Comparison of ENCODE assay signal across 2 cellular contexts in genomic region chr10:132411561-132412253, GRCh38.
TF ChIP-seq lines count a peak whose summit lies in the region.

No MANE protein-coding gene starts in this region.

TF ChIP-seq in IMR-90, 13 proteins besides CTCF, POLR2A, EP300 and RAD21:
- TF ChIP-seq MAFK (IDR thresholded peaks at IDR 0.05; ENCODE audit: low read depth, low read length) (peak; percentile 73), SMC3 (IDR thresholded peaks at IDR 0.05; ENCODE audit: low read depth, low read length) (no peak)

TF ChIP-seq in HepG2, 621 proteins besides CTCF, POLR2A, EP300 and RAD21:
- TF ChIP-seq ZNF629 (CRISPR knock-in tag; conservative IDR thresholded peaks at IDR 0.05) (no peak), AGO2 (optimal IDR thresholded peaks at IDR 0.05; ENCODE audit: low read depth, low read length) (peak; percentile 11), MAFK (conservative IDR thresholded peaks at IDR 0.05 in 1 of 2, IDR thresholded peaks at IDR 0.05 in 1 of 2; ENCODE audit: low read length in 2 of 2) (peak; percentile 37 to 57; a peak in 3 of 4 replicates), NCOA1 (CRISPR knock-in tag; IDR thresholded peaks at IDR 0.05) (no peak), ETV5 (CRISPR knock-in tag; IDR thresholded peaks at IDR 0.05; ENCODE audit: borderline replicate concordance) (no peak), HDAC6 (IDR thresholded peaks at IDR 0.05; ENCODE audit: low read depth, low read length) (no peak), ZNF619 (CRISPR knock-in tag; IDR thresholded peaks at IDR 0.05) (no peak), E2F2 (CRISPR knock-in tag; IDR thresholded peaks at IDR 0.05; ENCODE audit: borderline replicate concordance) (no peak), ZNF644 (CRISPR knock-in tag; IDR thresholded peaks at IDR 0.05; ENCODE audit: low read depth) (no peak), MAFF (IDR thresholded peaks at IDR 0.05; ENCODE audit: low read depth, low read length) (0 out of 2 replicates have a peak, but pooled peaks have one; percentile 42), ETV6 (CRISPR knock-in tag; conservative IDR thresholded peaks at IDR 0.05) (no peak)
